ENCODE assay signal across 27 cellular contexts in the genomic region with DNA sequence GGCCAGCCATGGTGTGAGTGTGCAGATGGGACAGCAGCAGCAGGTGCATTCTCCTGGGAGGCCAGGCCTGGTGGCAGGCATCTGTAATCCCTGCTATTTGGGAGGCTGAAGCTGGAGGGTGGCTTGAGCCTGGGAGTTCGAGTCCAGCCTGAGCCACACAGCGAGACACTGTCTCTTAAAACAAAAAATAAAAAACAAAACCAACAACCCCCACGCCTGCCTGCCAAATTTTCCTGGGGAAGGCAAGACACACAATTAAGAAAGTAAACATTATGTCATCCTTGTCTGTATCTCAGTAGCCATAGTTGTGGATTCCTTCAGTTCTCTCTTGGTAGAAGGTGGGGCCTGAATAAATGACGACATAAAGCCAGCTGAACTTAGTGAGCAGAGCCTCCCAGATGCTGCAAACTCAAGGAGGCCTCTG. TPM values are rescaled to one million over a fixed set of nuclear protein-coding genes. Genes with fewer than 3 reads are reported as not detected.
DNase-seq lines count a peak whose midpoint lies in the region; ATAC-seq and TF ChIP-seq lines count a peak whose summit lies in the region.
"Had no signal": no experiment of that assay in that cellular context is flagged by ENCODE, and none has a peak within 500 bp of the region (broad histone marks: within the 10 kb centered on the region; RNA-seq: fewer than 3 reads in every experiment).

No MANE protein-coding gene starts in this region.

- H3K9ac ChIP-seq in adipocyte (ENCODE audit: low read length), result no peak overlapping the region

- no peaks in the 10 kb centered on the region for H3K79me2 ChIP-seq in osteoblast (ENCODE audit: insufficient read depth, low read length)

- peak; percentile 19 for DNase-seq in HFFc6
- peak; percentile 8 for DNase-seq in adipocyte (ENCODE audit: low read depth)
- peak; percentile 40 for DNase-seq in fibroblast of peridontal ligament (ENCODE audit: extremely low read depth)
- DNase-seq in osteoblast (ENCODE audit: insufficient read length, low spot score, missing footprints), result no peak
- DNase-seq in effector CD8-positive, alpha-beta T cell (lab: John Stamatoyannopoulos, UW), result no peak
- no peak for DNase-seq in NCI-H146 (lab: John Stamatoyannopoulos, UW)
- DNase-seq: CD8-positive, alpha-beta memory T cell; DMS 273 treated with DMSO at 0.1 percent for 48 hours; DMS79; GF-D8; KG1; MM.1S; NCI-H1694; NCI-H2029 treated with DMSO at 0.1 percent for 48 hours; NCI-H446 treated with DMSO at 0.1 percent for 48 hours; NCI-H526; SHP77 had no signal

- peaks cover 15% of the 10 kb centered on the region for H3K27me3 Mint-ChIP-seq in HFFc6 (ENCODE audit: insufficient read depth)

- ATAC-seq in HG03159 (IDR thresholded peaks at IDR 0.05; ENCODE audit: unreplicated experiment) (no peak), HG03520 (IDR thresholded peaks at IDR 0.05; ENCODE audit: unreplicated experiment) (no peak)
- ATAC-seq: HCT116, Panc1 had no signal

- peak overlapping the region; percentile 41 for H2AFZ ChIP-seq in osteoblast (ENCODE audit: low read length)

- H3K9me3 ChIP-seq in adipocyte (ENCODE audit: control insufficient read depth, low read length) (no peaks in the 10 kb centered on the region), osteoblast (ENCODE audit: low read depth, low read length) (no peaks in the 10 kb centered on the region)

- H3K36me3 ChIP-seq in adipocyte (ENCODE audit: control insufficient read depth, insufficient read depth, low read length, severe bottlenecking) (no peaks in the 10 kb centered on the region), osteoblast (ENCODE audit: insufficient read depth, low read length) (no peaks in the 10 kb centered on the region)

- no peaks in the 10 kb centered on the region for H4K20me1 ChIP-seq in osteoblast (ENCODE audit: insufficient read depth, low read length)

- H3K4me1 ChIP-seq in adipocyte (ENCODE audit: control insufficient read depth, insufficient read depth, low read length) (peaks cover 12% of the 10 kb centered on the region), osteoblast (ENCODE audit: insufficient read depth, low read length) (peaks cover 13% of the 10 kb centered on the region)

- peaks cover 39% of the 10 kb centered on the region for H3K4me1 Mint-ChIP-seq in HFFc6 (ENCODE audit: low read depth)

- no peaks in the 10 kb centered on the region for H3K36me3 Mint-ChIP-seq in HFFc6 (ENCODE audit: low read depth)
- H3K36me3 Mint-ChIP-seq: CD8-positive, alpha-beta memory T cell had no signal

- H3K4me3 Mint-ChIP-seq in HFFc6, result no peak overlapping the region
- H3K4me3 Mint-ChIP-seq: B cell; CD8-positive, alpha-beta memory T cell had no signal

- H3K27ac ChIP-seq in osteoblast (ENCODE audit: low read depth, low read length), result no peak overlapping the region
- H3K27ac ChIP-seq: C4-2B, RWPE1 had no signal

- H3K9me3 Mint-ChIP-seq in HFFc6, result no peaks in the 10 kb centered on the region
- H3K9me3 Mint-ChIP-seq: CD8-positive, alpha-beta memory T cell had no signal

- no peak overlapping the region for H3K4me2 ChIP-seq in osteoblast (ENCODE audit: insufficient read depth, low read length)

- H3K4me3 ChIP-seq in adipocyte (ENCODE audit: low read length) (no peak overlapping the region), osteoblast (ENCODE audit: insufficient read depth, low read length) (no peak overlapping the region)

- no peak for TF ChIP-seq CTCF in HFFc6 (IDR thresholded peaks at IDR 0.05)
- TF ChIP-seq CTCF in osteoblast (IDR thresholded peaks at IDR 0.05; ENCODE audit: extremely low read depth, low read depth, low read length), result no peak

- no peak overlapping the region for H3K27ac Mint-ChIP-seq in HFFc6
- H3K27ac Mint-ChIP-seq: B cell had no signal

- H3K27me3 ChIP-seq in adipocyte (replicated peaks; ENCODE audit: control insufficient read depth, insufficient read depth, low read length), result peaks cover 19% of the 10 kb centered on the region
- H3K27me3 ChIP-seq in osteoblast (ENCODE audit: insufficient read depth, low read length), result peaks cover 3% of the 10 kb centered on the region

RNA-seq across cellular contexts. Expression of gene CD34, which starts 57.6 kb away (rescaled TPM):
- under 1 TPM; 0.31 to 0.60 (median 0.52) TPM for total RNA-seq in HFFc6 (2021; fragmentation: NEBNext Ultra II Directional; extraction: Animal tissue kit (Norgen Biotek cat#: 25700))
- total RNA-seq in osteoblast, result under 0.01 and 0.36 TPM in 2 replicates
- total RNA-seq: A673; B cell; CD8-positive, alpha-beta memory T cell; OCI-LY7; SK-MEL-5 had no signal

Comparison
In these comparisons a context has a peak if more than half of its experiments do, and no peak if none do; other contexts are left out.
1. DNase-seq: peak in HFFc6 (single experiment), adipocyte (single experiment) and fibroblast of peridontal ligament (single experiment); none in osteoblast (single experiment), effector CD8-positive, alpha-beta T cell (single experiment) and NCI-H146 (single experiment).